In genomic region chr5:7995688-7996294, GRCh38 we compare ENCODE assay signal across 24 cellular contexts.
"Had no signal": no experiment of that assay in that cellular context is flagged by ENCODE, and none has a peak within 500 bp of the region (broad histone marks: within the 10 kb centered on the region; RNA-seq: fewer than 3 reads in every experiment).

No MANE protein-coding gene starts in this region.

- H3K4me1 Mint-ChIP-seq: T-cell had no signal

- H3K27ac ChIP-seq: RWPE1 had no signal

- FAIRE-seq: HepG2 had no signal

- DNase-seq: IMR-90; KBM-7; MV-4-11; NCI-H1048; NCI-H1105 treated with DMSO at 0.1 percent for 48 hours; NCI-H1417 treated with DMSO at 0.1 percent for 48 hours; NCI-H146; NCI-H1694 treated with DMSO at 0.1 percent for 48 hours; NCI-H1930; NCI-H2081; NCI-H2107; NCI-H2227 treated with DMSO at 0.1 percent for 48 hours; NCI-H524; NCI-H526 treated with DMSO at 0.1 percent for 48 hours; NCI-H748 treated with DMSO at 0.1 percent for 48 hours; NK-92 treated with Interleukin-12 subunit alpha and Interleukin-12 subunit beta, amount 100 ng/mL, for 24 hours; PC-3; SHP77; SK-N-SH; SW 1271; T-cell had no signal

- H3K4me3 Mint-ChIP-seq: T-cell had no signal

- H3K27ac Mint-ChIP-seq: T-cell had no signal

- H3K36me3 Mint-ChIP-seq: T-cell had no signal

- H3K9me2 ChIP-seq: SK-N-SH had no signal

- ATAC-seq: HepG2, Panc1, PC-3, T-cell had no signal

- H3K4me2 ChIP-seq: SK-N-SH had no signal

- H3K9me3 ChIP-seq: SK-N-SH had no signal

- H3K9ac ChIP-seq: SK-N-SH had no signal
